8 cellular contexts compared by ENCODE assay signal in the genomic region with DNA sequence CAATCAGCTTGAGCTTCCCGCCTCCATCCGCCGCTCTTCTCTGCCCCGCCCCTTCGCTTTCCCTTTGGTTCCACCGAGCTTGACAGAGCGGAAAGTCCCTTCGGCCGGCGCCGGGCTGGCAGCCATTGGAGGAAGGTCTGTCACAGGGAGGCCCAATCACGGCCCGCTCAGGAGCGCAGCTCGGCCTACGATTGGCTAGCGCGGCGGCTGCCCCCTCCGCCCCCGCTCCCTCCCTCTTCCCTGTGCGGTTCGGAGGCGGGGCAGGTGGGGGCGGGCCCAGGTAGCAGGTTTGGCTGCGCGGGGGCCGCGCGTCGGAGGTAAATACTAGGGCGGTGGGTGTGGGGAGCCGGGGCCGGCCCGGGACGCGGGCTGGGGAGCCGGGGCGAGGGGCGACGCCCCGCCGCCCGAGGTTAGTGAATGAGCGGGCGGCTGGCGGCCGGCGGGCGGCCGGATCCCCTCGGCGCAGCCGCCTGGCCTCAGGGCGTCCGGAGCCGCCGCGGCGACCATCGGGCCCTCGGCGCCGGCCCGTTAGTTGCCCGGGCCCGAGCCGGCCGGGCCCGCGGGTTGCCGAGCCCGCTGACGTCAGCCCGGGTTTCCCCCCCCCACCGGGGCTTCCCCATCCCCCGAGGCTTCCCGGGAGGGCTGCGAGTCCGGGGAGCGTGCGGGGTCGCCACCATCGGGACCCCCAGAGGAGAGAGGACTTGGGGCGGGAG. TPM values are rescaled to one million over a fixed set of nuclear protein-coding genes. Genes with fewer than 3 reads are reported as not detected.
DNase-seq lines count a peak whose midpoint lies in the region; FAIRE-seq and TF ChIP-seq lines count a peak whose summit lies in the region.

A gene (plus strand): TSS at position 279 of the 713 bp plus-strand sequence. CDS start 7,613 bp downstream, outside the sequence.

- H3K18ac ChIP-seq in neuronal stem cell (ENCODE audit: low read length), result peak within 1 kb of the TSS; percentile 29

- H3K9me3 ChIP-seq in neuronal stem cell (replicated peaks in 1 of 2; ENCODE audit: control insufficient read depth in 2 of 2, insufficient read depth in 1 of 2, low read depth in 1 of 2, low read length in 2 of 2), result no peaks in the 10 kb centered on the region

- H3K23ac ChIP-seq in neuronal stem cell (ENCODE audit: low read depth, low read length, poor library complexity), result no peak within 1 kb of the TSS

- no peaks in the 10 kb centered on the region for H3K9me3 Mint-ChIP-seq in activated naive CD4-positive, alpha-beta T cell treated with anti-CD3 and anti-CD28 coated beads for 36 hours

- H3K4me1 ChIP-seq in neuronal stem cell (ENCODE audit: control insufficient read depth in 2 of 2, insufficient read depth in 1 of 2, low read depth in 1 of 2, low read length in 2 of 2), result peaks cover 3 to 5% of the 10 kb centered on the region in 2 donors

- H4K8ac ChIP-seq in neuronal stem cell (ENCODE audit: low read depth, low read length), result no peak within 1 kb of the TSS

- peak within 1 kb of the TSS; percentile 66 for H3K4me3 ChIP-seq in HFF-Myc (replicated peaks; ENCODE audit: low read depth, low read length)
- H3K4me3 ChIP-seq in neuronal stem cell (ENCODE audit: low read length in 2 of 2), result peak within 1 kb of the TSS; percentile 62 to 88

- H3K27ac Mint-ChIP-seq in activated naive CD4-positive, alpha-beta T cell treated with anti-CD3 and anti-CD28 coated beads for 36 hours, result peak within 1 kb of the TSS; percentile 96

- H3K9ac ChIP-seq in neuronal stem cell (ENCODE audit: low read depth, low read length, poor library complexity), result peak within 1 kb of the TSS; percentile 7

- CTCF ChIA-PET in activated naive CD4-positive, alpha-beta T cell treated with anti-CD3 and anti-CD28 coated beads for 36 hours (lab: Charles Lee), result interaction anchor here (0.7 to 22.8 kb wide), 7 partner anchors 9 to 67 kb away, joined by 3 to 532 read pairs (median 3); a partner anchor contains a TSS

- H4K91ac ChIP-seq in neuronal stem cell (ENCODE audit: low read depth, low read length, poor library complexity), result no peak within 1 kb of the TSS

- H2BK120ac ChIP-seq in neuronal stem cell (ENCODE audit: low read depth, low read length), result no peak within 1 kb of the TSS

- intact Hi-C loops in activated naive CD4-positive, alpha-beta T cell treated with anti-CD3 and anti-CD28 coated beads for 36 hours (cut with micrococcal nuclease), result loop anchor here (1.0 to 2.0 kb wide), 7 partner anchors 22 to 677 kb away; a partner anchor contains a TSS

- TF ChIP-seq CTCF in HFF-Myc (IDR thresholded peaks at IDR 0.05; ENCODE audit: low read depth, low read length, missing control alignments), result no peak
- no peak for TF ChIP-seq CTCF in subcutaneous adipose tissue (IDR thresholded peaks at IDR 0.05; ENCODE audit: low read depth)

- no peak within 1 kb of the TSS for H2BK12ac ChIP-seq in neuronal stem cell (ENCODE audit: low read length)

- H2BK15ac ChIP-seq in neuronal stem cell (ENCODE audit: low read length), result no peak within 1 kb of the TSS

- H3K27ac ChIP-seq in neuronal stem cell (replicated peaks; ENCODE audit: low read length), result no peak within 1 kb of the TSS

- no peaks in the 10 kb centered on the region for H3K27me3 Mint-ChIP-seq in activated naive CD4-positive, alpha-beta T cell treated with anti-CD3 and anti-CD28 coated beads for 36 hours (ENCODE audit: low read depth)

- H2AFZ ChIP-seq in neuronal stem cell (ENCODE audit: low read length), result peak within 1 kb of the TSS; percentile 90

- no peaks in the 10 kb centered on the region for H3K79me1 ChIP-seq in neuronal stem cell (ENCODE audit: low read depth, low read length)

- H3K14ac ChIP-seq in neuronal stem cell (ENCODE audit: low read length), result no peak within 1 kb of the TSS

- peak within 1 kb of the TSS; percentile 72 for H3K4me2 ChIP-seq in neuronal stem cell (ENCODE audit: insufficient read depth, low read length, poor library complexity, severe bottlenecking)

- no peak within 1 kb of the TSS for H2AK5ac ChIP-seq in neuronal stem cell (ENCODE audit: low read depth, low read length)

- peak within 1 kb of the TSS; percentile 90 for H3K4me3 Mint-ChIP-seq in activated naive CD4-positive, alpha-beta T cell treated with anti-CD3 and anti-CD28 coated beads for 36 hours

- peaks cover 0 to 19% (median 0%) of the 10 kb centered on the region in 3 experiments for H3K27me3 ChIP-seq in neuronal stem cell (ENCODE audit: control insufficient read depth in 3 of 3, insufficient read depth in 3 of 3, low read depth in 1 of 3, low read length in 3 of 3)

- peaks cover 0 to 5% of the 10 kb centered on the region in 2 donors for H3K36me3 ChIP-seq in neuronal stem cell (replicated peaks in 1 of 2; ENCODE audit: control insufficient read depth in 2 of 2, insufficient read depth in 2 of 2, low read length in 2 of 2)

- H3K4ac ChIP-seq in neuronal stem cell (ENCODE audit: low read length), result no peak within 1 kb of the TSS

- peaks cover 41% of the 10 kb centered on the region for H3K4me1 Mint-ChIP-seq in activated naive CD4-positive, alpha-beta T cell treated with anti-CD3 and anti-CD28 coated beads for 36 hours (ENCODE audit: low read depth)

- H3K36me3 Mint-ChIP-seq in activated naive CD4-positive, alpha-beta T cell treated with anti-CD3 and anti-CD28 coated beads for 36 hours (ENCODE audit: low read depth), result peaks cover 21% of the 10 kb centered on the region

- peak; percentile 99 for FAIRE-seq in frontal cortex (lab: Jason Lieb, UNC)

- peak; percentile 100 for DNase-seq in GM03348 (ENCODE audit: low spot score)
- DNase-seq in HFF-Myc (ENCODE audit: extremely low read depth, low read depth), result peak; percentile 94
- DNase-seq in NAMALWA (ENCODE audit: low spot score), result peak; percentile 99
- DNase-seq in SK-N-DZ (ENCODE audit: low spot score), result peak; percentile 99
- peak; percentile 100 for DNase-seq in activated naive CD4-positive, alpha-beta T cell treated with anti-CD3 and anti-CD28 coated beads for 36 hours
- DNase-seq in frontal cortex (ENCODE audit: low spot score in 2 of 2), result peak; percentile 97 to 98
- peak; percentile 99 for DNase-seq in neuronal stem cell (ENCODE audit: low spot score)

- no CpG with 5 or more reads among the region's 85 CpGs for WGBS in neuronal stem cell (ENCODE audit: extremely low coverage in 2 of 2, insufficient read length in 2 of 2, insufficient replicate concordance in 1 of 2), 2 donors

- no peak within 1 kb of the TSS for H2BK5ac ChIP-seq in neuronal stem cell (ENCODE audit: low read length)

RNA-seq across cellular contexts. Expression of the gene that starts here (rescaled TPM):
- polyA plus RNA-seq in SK-N-DZ (2014; cell fraction: cytosol; rRNA removed), result 6.8 and 11.1 TPM in 2 replicates
- polyA plus RNA-seq in SK-N-DZ (2014; cell fraction: nucleus; rRNA removed), result 9.7 and 10.4 TPM in 2 replicates
- total RNA-seq in activated naive CD4-positive, alpha-beta T cell treated with anti-CD3 and anti-CD28 coated beads for 36 hours, result 10 to 100 TPM; 70.8 to 71.9 TPM
- 35.9 TPM for total RNA-seq in frontal cortex
- 5.4 TPM for polyA plus RNA-seq in neuronal stem cell (2013, experiment 1 of 2)
- 5.6 TPM for polyA plus RNA-seq in neuronal stem cell (2013, experiment 2 of 2)
- 10 to 100 TPM; 35.8 to 40.1 (median 37.2) TPM for total RNA-seq in subcutaneous adipose tissue
